ENCODE assay signal across 24 cellular contexts in genomic region chr16:69632836-69633235, GRCh38.
"Had no signal": no experiment of that assay in that cellular context is flagged by ENCODE, and none has a peak within 500 bp of the region (broad histone marks: within the 10 kb centered on the region; RNA-seq: fewer than 3 reads in every experiment).

No MANE protein-coding gene starts in this region.

- H3K36me3 ChIP-seq: colonic mucosa had no signal

- H3K9me3 ChIP-seq: colonic mucosa, gastrocnemius medialis had no signal

- H3K4me1 ChIP-seq: colonic mucosa, esophagus squamous epithelium, gastrocnemius medialis, heart right ventricle, left lung, lower lobe of right lung had no signal

- ATAC-seq: effector memory CD8-positive, alpha-beta T cell; esophagus mucosa; gastrocnemius medialis; heart right ventricle; left cardiac atrium; left lung; left ventricle myocardium superior; lower lobe of right lung; naive thymus-derived CD4-positive, alpha-beta T cell had no signal

- H3K27ac ChIP-seq: colonic mucosa, epithelial cell of prostate, esophagus squamous epithelium, gastrocnemius medialis, heart right ventricle, left lung, lower lobe of right lung had no signal

- DNase-seq: colonic mucosa; cortex of kidney; effector CD8-positive, alpha-beta T cell; effector memory CD8-positive, alpha-beta T cell; endodermal cell; erythroblast; esophagus squamous epithelium; foreskin fibroblast; foreskin melanocyte; gastrocnemius medialis; glutamatergic neuron; head of caudate nucleus; heart right ventricle; hippocampal formation; left cardiac atrium; left lung; left ventricle myocardium superior; lower lobe of right lung; mesenchymal stem cell; midbrain; naive thymus-derived CD4-positive, alpha-beta T cell had no signal

- FAIRE-seq: keratinocyte had no signal

- H3K4me3 ChIP-seq: colonic mucosa, esophagus squamous epithelium, gastrocnemius medialis, heart right ventricle, left lung, lower lobe of right lung had no signal

- H3K27me3 ChIP-seq: colonic mucosa, esophagus squamous epithelium, gastrocnemius medialis, heart right ventricle, left lung had no signal
